Comparison of ENCODE assay signal across 8 cellular contexts in the genomic region with DNA sequence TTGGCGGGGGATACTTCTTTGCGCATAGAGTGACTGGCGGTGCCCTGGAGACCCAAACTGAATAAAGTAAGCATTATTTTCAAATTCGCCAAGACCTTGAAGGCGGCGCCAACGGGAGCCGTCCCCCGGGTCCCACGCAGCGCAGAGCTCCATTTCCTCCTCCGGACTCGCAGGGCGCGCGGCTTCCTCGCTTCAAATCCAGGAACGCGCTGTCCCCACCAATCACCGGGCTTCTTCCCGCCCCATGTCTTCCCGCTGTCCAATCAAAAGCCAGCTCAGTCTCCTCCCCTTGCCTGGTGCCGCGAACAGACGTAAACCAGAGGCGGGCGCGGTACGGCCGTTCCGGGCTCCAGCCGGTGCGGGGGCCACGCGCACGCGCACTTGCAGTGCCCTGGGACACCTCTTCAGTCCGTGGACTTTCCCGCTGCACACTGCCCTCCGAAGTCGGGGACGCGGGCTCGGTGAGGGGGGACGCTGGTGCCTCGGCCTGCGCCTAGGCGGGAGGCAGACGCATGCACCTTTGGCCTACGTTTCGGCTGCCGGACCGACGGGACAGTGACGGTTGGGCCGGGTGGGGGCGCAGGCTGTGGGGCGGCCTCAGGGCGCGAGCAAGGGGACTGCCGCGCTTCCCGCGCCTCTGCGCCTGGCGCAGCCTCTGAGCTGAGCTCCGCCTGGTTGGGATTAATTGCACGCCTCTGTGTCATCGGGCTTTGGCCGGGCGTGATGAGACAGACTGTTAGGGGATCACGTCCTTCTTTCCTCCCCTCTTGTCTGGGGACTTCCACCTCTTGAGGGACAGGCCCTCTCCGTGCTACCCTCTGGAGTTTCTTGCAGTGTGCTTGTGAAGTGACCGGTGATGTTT. TPM values are rescaled to one million over a fixed set of nuclear protein-coding genes. Genes with fewer than 3 reads are reported as not detected.
DNase-seq lines count a peak whose midpoint lies in the region; TF ChIP-seq lines count a peak whose summit lies in the region.

A gene with protein sequence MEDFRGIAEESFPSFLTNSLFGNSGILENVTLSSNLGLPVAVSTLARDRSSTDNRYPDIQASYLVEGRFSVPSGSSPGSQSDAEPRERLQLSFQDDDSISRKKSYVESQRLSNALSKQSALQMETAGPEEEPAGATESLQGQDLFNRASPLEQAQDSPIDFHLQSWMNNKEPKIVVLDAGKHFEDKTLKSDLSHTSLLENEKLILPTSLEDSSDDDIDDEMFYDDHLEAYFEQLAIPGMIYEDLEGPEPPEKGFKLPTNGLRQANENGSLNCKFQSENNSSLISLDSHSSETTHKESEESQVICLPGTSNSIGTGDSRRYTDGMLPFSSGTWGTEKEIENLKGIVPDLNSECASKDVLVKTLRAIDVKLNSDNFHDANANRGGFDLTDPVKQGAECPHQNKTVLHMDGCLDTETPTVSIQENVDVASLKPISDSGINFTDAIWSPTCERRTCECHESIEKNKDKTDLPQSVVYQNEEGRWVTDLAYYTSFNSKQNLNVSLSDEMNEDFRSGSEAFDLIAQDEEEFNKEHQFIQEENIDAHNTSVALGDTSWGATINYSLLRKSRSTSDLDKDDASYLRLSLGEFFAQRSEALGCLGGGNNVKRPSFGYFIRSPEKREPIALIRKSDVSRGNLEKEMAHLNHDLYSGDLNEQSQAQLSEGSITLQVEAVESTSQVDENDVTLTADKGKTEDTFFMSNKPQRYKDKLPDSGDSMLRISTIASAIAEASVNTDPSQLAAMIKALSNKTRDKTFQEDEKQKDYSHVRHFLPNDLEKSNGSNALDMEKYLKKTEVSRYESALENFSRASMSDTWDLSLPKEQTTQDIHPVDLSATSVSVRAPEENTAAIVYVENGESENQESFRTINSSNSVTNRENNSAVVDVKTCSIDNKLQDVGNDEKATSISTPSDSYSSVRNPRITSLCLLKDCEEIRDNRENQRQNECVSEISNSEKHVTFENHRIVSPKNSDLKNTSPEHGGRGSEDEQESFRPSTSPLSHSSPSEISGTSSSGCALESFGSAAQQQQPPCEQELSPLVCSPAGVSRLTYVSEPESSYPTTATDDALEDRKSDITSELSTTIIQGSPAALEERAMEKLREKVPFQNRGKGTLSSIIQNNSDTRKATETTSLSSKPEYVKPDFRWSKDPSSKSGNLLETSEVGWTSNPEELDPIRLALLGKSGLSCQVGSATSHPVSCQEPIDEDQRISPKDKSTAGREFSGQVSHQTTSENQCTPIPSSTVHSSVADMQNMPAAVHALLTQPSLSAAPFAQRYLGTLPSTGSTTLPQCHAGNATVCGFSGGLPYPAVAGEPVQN (N-terminal part only) (plus strand): TSS at position 386 of the 862 bp plus-strand sequence. CDS start 8,063 bp downstream, outside the sequence.

- H3K27me3 Mint-ChIP-seq in nephron (ENCODE audit: low read depth) = no peaks in the 10 kb centered on the region
- H3K27me3 Mint-ChIP-seq in stimulated activated naive CD8-positive, alpha-beta T cell treated with anti-CD3 and anti-CD28 coated beads, Interleukin-15, Interleukin-2, amounts not matched to agents 100 ng/mL and 50 ng/mL, for 24 hours = no peaks in the 10 kb centered on the region

- H3K9ac ChIP-seq in ES-I3 (ENCODE audit: low read depth, low read length) = peak within 1 kb of the TSS; percentile 79

- DNase-seq in H7 (peak; percentile 96), M059J (ENCODE audit: low read depth) (peak; percentile 97), SHP77 (lab: John Stamatoyannopoulos, UW) (peak; percentile 93 to 95), fibroblast of pulmonary artery (ENCODE audit: low read depth) (peak; percentile 99)
- peak; percentile 97 for DNase-seq in activated effector memory CD4-positive, alpha-beta T cell treated with Interleukin-2 at 50 U/mL for 16 hours

- H3K4me3 Mint-ChIP-seq in nephron = peak within 1 kb of the TSS; percentile 88 to 99 (median 94)
- peak within 1 kb of the TSS; percentile 98 for H3K4me3 Mint-ChIP-seq in stimulated activated naive CD8-positive, alpha-beta T cell treated with anti-CD3 and anti-CD28 coated beads, Interleukin-15, Interleukin-2, amounts not matched to agents 100 ng/mL and 50 ng/mL, for 24 hours

- H3K27me3 ChIP-seq in H7 (ENCODE audit: control insufficient read depth, insufficient read depth, low read length) = no peaks in the 10 kb centered on the region

- H3K36me3 Mint-ChIP-seq in nephron (ENCODE audit: low read depth) = no peaks in the 10 kb centered on the region
- peaks cover 24% of the 10 kb centered on the region for H3K36me3 Mint-ChIP-seq in stimulated activated naive CD8-positive, alpha-beta T cell treated with anti-CD3 and anti-CD28 coated beads, Interleukin-15, Interleukin-2, amounts not matched to agents 100 ng/mL and 50 ng/mL, for 24 hours (ENCODE audit: low read depth)

- no peaks in the 10 kb centered on the region for H3K9me3 ChIP-seq in ES-I3 (ENCODE audit: control insufficient read depth, insufficient read depth, low read length)

- H3K4me3 ChIP-seq in H7 (ENCODE audit: insufficient read depth, low read depth, low read length) (peak within 1 kb of the TSS; percentile 91), fibroblast of pulmonary artery (replicated peaks; ENCODE audit: low read depth, low read length) (peak within 1 kb of the TSS; percentile 84)

- no peak for TF ChIP-seq CTCF in fibroblast of pulmonary artery (IDR thresholded peaks at IDR 0.05; ENCODE audit: low read length, missing control alignments)
- TF ChIP-seq CTCF in nephron (IDR thresholded peaks at IDR 0.05; ENCODE audit: unreplicated experiment in 3 of 3) = no peak

- peaks cover 27% of the 10 kb centered on the region for H3K4me1 Mint-ChIP-seq in nephron
- peaks cover 22% of the 10 kb centered on the region for H3K4me1 Mint-ChIP-seq in stimulated activated naive CD8-positive, alpha-beta T cell treated with anti-CD3 and anti-CD28 coated beads, Interleukin-15, Interleukin-2, amounts not matched to agents 100 ng/mL and 50 ng/mL, for 24 hours (ENCODE audit: low read depth)

- no peaks in the 10 kb centered on the region for H3K9me3 Mint-ChIP-seq in nephron
- no peaks in the 10 kb centered on the region for H3K9me3 Mint-ChIP-seq in stimulated activated naive CD8-positive, alpha-beta T cell treated with anti-CD3 and anti-CD28 coated beads, Interleukin-15, Interleukin-2, amounts not matched to agents 100 ng/mL and 50 ng/mL, for 24 hours

- H3K36me3 ChIP-seq in ES-I3 (ENCODE audit: insufficient read depth, low read length) = no peaks in the 10 kb centered on the region
- no peaks in the 10 kb centered on the region; the same call in 1 of the 2 replicates for H3K36me3 ChIP-seq in H7 (replicated peaks; ENCODE audit: control insufficient read depth, insufficient read depth, low read length)

- H3K27ac Mint-ChIP-seq in nephron = peak within 1 kb of the TSS; percentile 87 to 97 (median 97)
- H3K27ac Mint-ChIP-seq in stimulated activated naive CD8-positive, alpha-beta T cell treated with anti-CD3 and anti-CD28 coated beads, Interleukin-15, Interleukin-2, amounts not matched to agents 100 ng/mL and 50 ng/mL, for 24 hours = peak within 1 kb of the TSS; percentile 96

- peaks cover 12% of the 10 kb centered on the region; the same call in 1 of the 2 replicates for H3K4me1 ChIP-seq in ES-I3 (ENCODE audit: insufficient read depth, low read length)

RNA-seq across cellular contexts. Expression of the gene that starts here (rescaled TPM):
- total RNA-seq in H7 (2014; rRNA removed; shearing (Covaris generic)) = 26.8 and 27.7 TPM in 2 replicates
- total RNA-seq in M059J (2014; rRNA removed; shearing (Covaris generic)) = 22.8 and 26.1 TPM in 2 replicates

Comparison
In these comparisons a context has a peak if more than half of its experiments do, and no peak if none do; other contexts are left out.
1. Peak in every context shown above with its lines: DNase-seq and H3K4me3 ChIP-seq.